In the genomic region with DNA sequence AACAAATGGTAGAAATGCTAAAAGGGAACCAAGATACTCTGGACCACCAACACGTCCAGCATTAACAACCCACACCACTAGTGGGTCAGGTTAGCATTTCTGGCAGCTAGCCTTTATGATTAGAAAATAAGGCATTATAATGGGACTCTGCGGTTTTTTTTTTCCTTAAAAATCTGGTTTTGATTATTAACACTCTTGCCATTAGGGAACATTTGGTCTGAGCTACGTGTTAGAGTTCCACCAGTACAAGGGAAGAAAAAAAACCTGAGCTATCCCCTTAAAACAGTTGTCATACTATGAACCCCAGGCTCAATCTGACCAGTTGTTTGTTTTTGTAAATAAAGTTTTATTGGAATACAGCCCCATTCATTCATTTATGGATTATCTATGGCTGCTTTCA, we compare ENCODE assay signal across 1 cellular context.
A peak's percentile ranks its signal among the peaks of the same experiment; 100 is the strongest.
TF ChIP-seq lines count a peak whose summit lies in the region.

No MANE protein-coding gene starts in this region.

TF ChIP-seq in K562, 482 proteins besides CTCF, POLR2A, EP300 and RAD21:
- TF ChIP-seq, protein P1, sequence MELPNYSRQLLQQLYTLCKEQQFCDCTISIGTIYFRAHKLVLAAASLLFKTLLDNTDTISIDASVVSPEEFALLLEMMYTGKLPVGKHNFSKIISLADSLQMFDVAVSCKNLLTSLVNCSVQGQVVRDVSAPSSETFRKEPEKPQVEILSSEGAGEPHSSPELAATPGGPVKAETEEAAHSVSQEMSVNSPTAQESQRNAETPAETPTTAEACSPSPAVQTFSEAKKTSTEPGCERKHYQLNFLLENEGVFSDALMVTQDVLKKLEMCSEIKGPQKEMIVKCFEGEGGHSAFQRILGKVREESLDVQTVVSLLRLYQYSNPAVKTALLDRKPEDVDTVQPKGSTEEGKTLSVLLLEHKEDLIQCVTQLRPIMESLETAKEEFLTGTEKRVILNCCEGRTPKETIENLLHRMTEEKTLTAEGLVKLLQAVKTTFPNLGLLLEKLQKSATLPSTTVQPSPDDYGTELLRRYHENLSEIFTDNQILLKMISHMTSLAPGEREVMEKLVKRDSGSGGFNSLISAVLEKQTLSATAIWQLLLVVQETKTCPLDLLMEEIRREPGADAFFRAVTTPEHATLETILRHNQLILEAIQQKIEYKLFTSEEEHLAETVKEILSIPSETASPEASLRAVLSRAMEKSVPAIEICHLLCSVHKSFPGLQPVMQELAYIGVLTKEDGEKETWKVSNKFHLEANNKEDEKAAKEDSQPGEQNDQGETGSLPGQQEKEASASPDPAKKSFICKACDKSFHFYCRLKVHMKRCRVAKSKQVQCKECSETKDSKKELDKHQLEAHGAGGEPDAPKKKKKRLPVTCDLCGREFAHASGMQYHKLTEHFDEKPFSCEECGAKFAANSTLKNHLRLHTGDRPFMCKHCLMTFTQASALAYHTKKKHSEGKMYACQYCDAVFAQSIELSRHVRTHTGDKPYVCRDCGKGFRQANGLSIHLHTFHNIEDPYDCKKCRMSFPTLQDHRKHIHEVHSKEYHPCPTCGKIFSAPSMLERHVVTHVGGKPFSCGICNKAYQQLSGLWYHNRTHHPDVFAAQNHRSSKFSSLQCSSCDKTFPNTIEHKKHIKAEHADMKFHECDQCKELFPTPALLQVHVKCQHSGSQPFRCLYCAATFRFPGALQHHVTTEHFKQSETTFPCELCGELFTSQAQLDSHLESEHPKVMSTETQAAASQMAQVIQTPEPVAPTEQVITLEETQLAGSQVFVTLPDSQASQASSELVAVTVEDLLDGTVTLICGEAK (IDR thresholded peaks at IDR 0.05), result peak; percentile 42; the same call in 1 of the 2 replicates
- TF ChIP-seq, protein P1 (CRISPR knock-in tag; IDR thresholded peaks at IDR 0.05), result no peak
- no peak for TF ChIP-seq CBFA2T3 (IDR thresholded peaks at IDR 0.05)
